16 cellular contexts compared by ENCODE assay signal in the genomic region with DNA sequence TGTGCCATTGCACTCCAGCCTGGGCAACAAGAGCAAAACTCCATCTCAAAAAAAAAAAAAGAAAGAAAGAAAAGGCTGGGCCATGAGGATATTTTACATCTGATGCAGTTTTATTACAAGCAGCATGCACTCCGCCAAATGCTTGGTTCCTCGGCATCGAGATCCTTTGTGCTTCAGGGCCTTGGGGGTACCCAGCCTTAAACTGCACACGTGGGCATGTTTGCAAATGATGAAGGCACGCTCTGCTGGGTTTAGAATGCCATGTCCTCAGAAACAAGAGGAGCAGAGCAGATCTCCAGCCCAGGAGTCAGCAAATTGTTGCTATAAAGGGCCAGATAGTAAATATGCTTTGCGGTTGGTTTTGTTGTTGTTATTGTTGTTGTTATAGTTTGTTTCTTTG.
"Had no signal": no experiment of that assay in that cellular context is flagged by ENCODE, and none has a peak within 500 bp of the region (broad histone marks: within the 10 kb centered on the region; RNA-seq: fewer than 3 reads in every experiment).

No MANE protein-coding gene starts in this region.

- H3K4me1 ChIP-seq: adrenal gland, prostate gland, vagina had no signal

- DNase-seq: activated B cell treated with CpG ODN at 0.5 μM for 24 hours; activated CD4-positive, alpha-beta T cell treated with anti-CD3 and anti-CD28 coated beads, Interleukin-2, amount 10 ng/mL, durations not matched to agents 7 days and 5 days; activated CD8-positive, alpha-beta memory T cell treated with anti-CD3 and anti-CD28 coated beads for 24 hours; activated naive CD4-positive, alpha-beta T cell treated with anti-CD3 and anti-CD28 coated beads, Interleukin-2, amount 50 U/mL, for 16 hours; adrenal gland; central memory CD4-positive, alpha-beta T cell; hippocampal formation; left cardiac atrium; natural killer cell; stimulated activated CD4-positive, alpha-beta T cell treated with anti-CD3 and anti-CD28 coated beads, Interleukin-4, amount 100 ng/mL, for 1 hour; stimulated activated CD8-positive, alpha-beta memory T cell treated with anti-CD3 and anti-CD28 coated beads, Interleukin-4, amount 100 ng/mL, for 48 hours; stimulated activated naive CD8-positive, alpha-beta T cell treated with anti-CD3 and anti-CD28 coated beads, Interleukin-15, Interleukin-2, amounts not matched to agents 100 U/mL and 50 U/mL, for 24 hours had no signal

- H3K27ac ChIP-seq: prostate gland, thoracic aorta, vagina had no signal

- H3K36me3 ChIP-seq: adrenal gland, prostate gland had no signal

- H3K27me3 ChIP-seq: adrenal gland, vagina had no signal

- H3K4me3 ChIP-seq: adrenal gland, prostate gland, thoracic aorta, vagina had no signal

- ATAC-seq: esophagus mucosa; left cardiac atrium; natural killer cell; stimulated activated naive CD8-positive, alpha-beta T cell treated with anti-CD3 and anti-CD28 coated beads, Interleukin-15, Interleukin-2, amounts not matched to agents 100 U/mL and 50 U/mL, for 24 hours had no signal

- H3K9me3 ChIP-seq: adrenal gland, prostate gland, thoracic aorta, vagina had no signal
